In the genomic region with DNA sequence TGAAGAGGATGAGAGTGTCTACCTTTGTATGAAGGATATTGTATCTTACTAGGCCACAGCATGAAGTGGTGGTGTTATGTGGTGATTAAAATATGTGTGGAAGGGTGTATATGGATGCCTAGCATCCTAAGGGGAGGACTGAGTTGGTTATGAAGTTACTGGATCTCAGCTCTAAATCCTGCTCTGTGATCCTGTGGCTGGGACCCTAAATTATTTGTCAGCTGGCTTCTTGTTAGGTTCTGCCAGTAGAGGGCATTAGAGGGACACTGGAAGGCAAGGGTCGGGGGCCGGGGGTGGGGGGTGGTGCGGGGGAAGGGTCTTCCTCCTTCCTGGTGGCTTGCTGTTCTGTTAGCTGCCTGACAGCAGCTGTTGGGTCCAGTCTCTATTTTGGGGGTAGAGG, we compare ENCODE assay signal across 11 cellular contexts. TPM values are rescaled to one million over a fixed set of nuclear protein-coding genes. Genes with fewer than 3 reads are reported as not detected.
A peak's percentile ranks its signal among the peaks of the same experiment; 100 is the strongest.
DNase-seq lines count a peak whose midpoint lies in the region; ATAC-seq and TF ChIP-seq lines count a peak whose summit lies in the region.
"Had no signal": no experiment of that assay in that cellular context is flagged by ENCODE, and none has a peak within 500 bp of the region (broad histone marks: within the 10 kb centered on the region; RNA-seq: fewer than 3 reads in every experiment).

No MANE protein-coding gene starts in this region.

- no peak for DNase-seq in heart right ventricle
- DNase-seq in Right ventricle myocardium inferior (ENCODE audit: missing footprints) = no peak
- peak; percentile 45 for DNase-seq in OCI-M1 (lab: John Stamatoyannopoulos, UW)
- no peak for DNase-seq in epithelial cell of proximal tubule (ENCODE audit: low read depth)
- no peak for DNase-seq in posterior vena cava (ENCODE audit: low spot score)
- no peak for DNase-seq in body of pancreas
- DNase-seq: stimulated activated CD4-positive, alpha-beta T cell treated with anti-CD3 and anti-CD28 coated beads, Interleukin-12 subunit alpha, Interleukin-12 subunit beta, amount 100 ng/mL, for 4 hours; T-helper 1 cell; thyroid gland had no signal

- no peak overlapping the region for H3K4me3 ChIP-seq in heart right ventricle
- no peak overlapping the region for H3K4me3 ChIP-seq in epithelial cell of proximal tubule (ENCODE audit: low read depth, low read length)
- H3K4me3 ChIP-seq in body of pancreas = no peak overlapping the region
- H3K4me3 ChIP-seq: thyroid gland had no signal

- H3K4me1 ChIP-seq in heart right ventricle (peaks cover 2 to 63% (median 32%) of the 10 kb centered on the region in 9 donors), body of pancreas (peaks cover 13% of the 10 kb centered on the region)

- H3K36me3 ChIP-seq in heart right ventricle (peaks cover 0 to 100% (median 29%) of the 10 kb centered on the region in 9 donors), body of pancreas (replicated peaks in 1 of 2; ENCODE audit: insufficient read depth in 1 of 2, low read depth in 2 of 2) (peaks cover 0 to 13% of the 10 kb centered on the region in 2 donors)

- H3K9me3 ChIP-seq in heart right ventricle (no peaks in the 10 kb centered on the region), body of pancreas (peaks cover 0 to 5% (median 0%) of the 10 kb centered on the region in 3 donors)
- H3K9me3 ChIP-seq: thyroid gland had no signal

- H3K27me3 ChIP-seq in heart right ventricle (no peaks in the 10 kb centered on the region), body of pancreas (no peaks in the 10 kb centered on the region)
- H3K27me3 ChIP-seq: thyroid gland had no signal

- intact Hi-C loops in heart right ventricle (cut with DNase I) (loop anchor here in 2 of 10 donors (5.0 to 10.0 kb wide), 2 partner anchors 275 to 277 kb away; no protein-coding TSS in a partner anchor), Right ventricle myocardium inferior (cut with DNase I) (no loop called here), posterior vena cava (cut with DNase I) (no loop called here), body of pancreas (cut with DNase I) (loop anchor here (10.0 kb wide), 1 partner anchor 277 kb away; no protein-coding TSS in a partner anchor)

- ATAC-seq in heart right ventricle (no peak), Right ventricle myocardium inferior (no peak), GM21576 (IDR thresholded peaks at IDR 0.05; ENCODE audit: unreplicated experiment) (no peak), body of pancreas (no peak), HG03097 (IDR thresholded peaks at IDR 0.05; ENCODE audit: low FRiP score, unreplicated experiment) (no peak)

- H3K27ac ChIP-seq in heart right ventricle (no peak overlapping the region), body of pancreas (no peak overlapping the region)

- no peak for TF ChIP-seq POLR2A in body of pancreas (IDR thresholded peaks at IDR 0.05)

- 46 to 64% methylated on average over 3 of the region's 3 CpGs for WGBS in heart right ventricle, 2 donors
- WGBS in body of pancreas, 2 donors = 50 to 90% methylated on average over 2 to 3 of the region's 3 CpGs

- TF ChIP-seq CTCF in heart right ventricle (IDR thresholded peaks at IDR 0.05) (peak in 6 of 9 donors; percentile 12 to 35 (median 30)), epithelial cell of proximal tubule (conservative IDR thresholded peaks at IDR 0.05; ENCODE audit: low read depth, low read length) (peak; percentile 42), body of pancreas (IDR thresholded peaks at IDR 0.05) (peak in 1 of 7 experiments; percentile 6)

RNA-seq across cellular contexts. Expression of gene MORF4L1, which starts 34.9 kb away (rescaled TPM):
- total RNA-seq in heart right ventricle (100 to 1,000 TPM; 317 to 399 (median 365) TPM), Right ventricle myocardium inferior (333 TPM), epithelial cell of proximal tubule (265 and 384 TPM in 2 replicates), posterior vena cava (100 to 1,000 TPM; 311 to 339 TPM), body of pancreas (100 to 1,000 TPM in 1 of 2 donors, 10 to 100 TPM in 1; 94.2 to 152 TPM)
- polyA plus RNA-seq in heart right ventricle = 100 to 1,000 TPM; 119 to 280 TPM

RNA-seq across cellular contexts. Expression of gene CTSH, which starts 37.3 kb away (rescaled TPM):
- total RNA-seq in heart right ventricle = 100 to 1,000 TPM in 1 of 10 donors, 10 to 100 TPM in 9; 26.4 to 122 (median 62.5) TPM
- 10 to 100 TPM; 54.6 to 68.1 TPM for polyA plus RNA-seq in heart right ventricle
- total RNA-seq in Right ventricle myocardium inferior = 67.8 TPM
- total RNA-seq in epithelial cell of proximal tubule = 45.9 and 68.0 TPM in 2 replicates
- total RNA-seq in posterior vena cava = 100 to 1,000 TPM in 1 of 2 donors, 10 to 100 TPM in 1; 40.0 to 129 TPM
- total RNA-seq in body of pancreas = 100 to 1,000 TPM; 107 to 145 TPM
